12 cellular contexts compared by ENCODE assay signal in genomic region chr2:171154348-171154747, GRCh38. TPM values are rescaled to one million over a fixed set of nuclear protein-coding genes. Genes with fewer than 3 reads are reported as not detected.
DNase-seq lines count a peak whose midpoint lies in the region; TF ChIP-seq lines count a peak whose summit lies in the region.
"Had no signal": no experiment of that assay in that cellular context is flagged by ENCODE, and none has a peak within 500 bp of the region (broad histone marks: within the 10 kb centered on the region; RNA-seq: fewer than 3 reads in every experiment).

No MANE protein-coding gene starts in this region.

- H3K4me1 Mint-ChIP-seq in HFFc6 (ENCODE audit: low read depth), result peaks cover 55% of the 10 kb centered on the region
- H3K4me1 Mint-ChIP-seq in activated CD4-positive, alpha-beta memory T cell treated with anti-CD3 and anti-CD28 coated beads for 36 hours (ENCODE audit: low read depth), result peaks cover 76% of the 10 kb centered on the region

- CTCF ChIA-PET in activated CD4-positive, alpha-beta memory T cell treated with anti-CD3 and anti-CD28 coated beads for 36 hours (lab: Charles Lee), result interaction anchor here (0.8 to 1.8 kb wide), 5 partner anchors 13 to 262 kb away, joined by 3 to 5 read pairs (median 3); partner anchors contain the start of gene GORASP2

- 32 to 36% methylated on average over 1 of the region's 1 CpG for WGBS in lower leg skin, 2 donors

- peak overlapping the region; percentile 32 for H3K27ac Mint-ChIP-seq in HFFc6
- H3K27ac Mint-ChIP-seq in activated CD4-positive, alpha-beta memory T cell treated with anti-CD3 and anti-CD28 coated beads for 36 hours, result no peak overlapping the region

- POLR2A ChIA-PET in activated CD4-positive, alpha-beta memory T cell treated with anti-CD3 and anti-CD28 coated beads for 36 hours (lab: Charles Lee), result no interaction called here

- H3K27me3 Mint-ChIP-seq in HFFc6 (ENCODE audit: insufficient read depth), result peaks cover under 1% of the 10 kb centered on the region; the same call in 1 of the 2 replicates
- no peaks in the 10 kb centered on the region for H3K27me3 Mint-ChIP-seq in activated CD4-positive, alpha-beta memory T cell treated with anti-CD3 and anti-CD28 coated beads for 36 hours

- no peak overlapping the region for H3K4me3 ChIP-seq in lower leg skin (ENCODE audit: low read depth, poor library complexity, severe bottlenecking)

- no peaks in the 10 kb centered on the region; the same call in 1 of the 2 replicates for H3K36me3 Mint-ChIP-seq in HFFc6 (ENCODE audit: low read depth)
- no peaks in the 10 kb centered on the region for H3K36me3 Mint-ChIP-seq in activated CD4-positive, alpha-beta memory T cell treated with anti-CD3 and anti-CD28 coated beads for 36 hours

- peak overlapping the region; percentile 8; the same call in 1 of the 2 replicates for H3K4me3 Mint-ChIP-seq in HFFc6
- no peak overlapping the region for H3K4me3 Mint-ChIP-seq in activated CD4-positive, alpha-beta memory T cell treated with anti-CD3 and anti-CD28 coated beads for 36 hours

- no peaks in the 10 kb centered on the region for H3K9me3 Mint-ChIP-seq in HFFc6
- no peaks in the 10 kb centered on the region for H3K9me3 Mint-ChIP-seq in activated CD4-positive, alpha-beta memory T cell treated with anti-CD3 and anti-CD28 coated beads for 36 hours

- intact Hi-C loops in activated CD4-positive, alpha-beta memory T cell treated with anti-CD3 and anti-CD28 coated beads for 36 hours (cut with micrococcal nuclease), result no loop called here
- intact Hi-C loops in lower leg skin (cut with DNase I; ENCODE audit: low total_unique reads), result no loop called here

- no peak for TF ChIP-seq POLR2A in lower leg skin (IDR thresholded peaks at IDR 0.05)

- TF ChIP-seq CTCF in HFFc6 (IDR thresholded peaks at IDR 0.05) (no peak), lower leg skin (IDR thresholded peaks at IDR 0.05) (no peak)

- DNase-seq in CD1c-positive myeloid dendritic cell (ENCODE audit: extremely low spot score), result peak; percentile 37
- no peak for DNase-seq in HFFc6
- peak; percentile 8 for DNase-seq in SKM-1 (lab: John Stamatoyannopoulos, UW; ENCODE audit: unreplicated experiment)
- peak; percentile 40 for DNase-seq in iris pigment epithelial cell (ENCODE audit: low read depth)
- no peak for DNase-seq in activated CD4-positive, alpha-beta memory T cell treated with anti-CD3 and anti-CD28 coated beads for 36 hours
- no peak for DNase-seq in HK-2 (ENCODE audit: unreplicated experiment)
- no peak for DNase-seq in stimulated activated CD4-positive, alpha-beta T cell treated with anti-CD3 and anti-CD28 coated beads, Interleukin-2, amount 100 ng/mL, for 24 hours
- no peak for DNase-seq in lower leg skin (ENCODE audit: low spot score in 2 of 2)
- DNase-seq: hypothalamus; mesendoderm; stimulated activated CD4-positive, alpha-beta T cell treated with anti-CD3 and anti-CD28 coated beads, Interleukin-2, amount 100 ng/mL, for 48 hours; stimulated activated naive CD4-positive, alpha-beta T cell had no signal

RNA-seq across cellular contexts. Expression of gene TLK1, which starts 6.3 kb away (rescaled TPM):
- total RNA-seq in HFFc6 (2021; fragmentation: NEBNext Ultra II Directional; extraction: Animal tissue kit (Norgen Biotek cat#: 25700)), result 10 to 100 TPM; 46.9 to 61.1 (median 53.1) TPM
- 10 to 100 TPM; 59.2 to 64.5 TPM for total RNA-seq in activated CD4-positive, alpha-beta memory T cell treated with anti-CD3 and anti-CD28 coated beads for 36 hours
- 10 to 100 TPM; 22.9 to 68.3 (median 26.2) TPM for total RNA-seq in lower leg skin

Comparison
In these comparisons a context has a peak if more than half of its experiments do, and no peak if none do; other contexts are left out.
1. DNase-seq: peak in CD1c-positive myeloid dendritic cell (single experiment), SKM-1 (single experiment) and iris pigment epithelial cell (single experiment); none in HFFc6 (single experiment), activated CD4-positive, alpha-beta memory T cell treated with anti-CD3 and anti-CD28 coated beads for 36 hours (single experiment), HK-2 (single experiment), stimulated activated CD4-positive, alpha-beta T cell treated with anti-CD3 and anti-CD28 coated beads, Interleukin-2, amount 100 ng/mL, for 24 hours (0 of 2) and lower leg skin (0 of 2).